1 cellular context compared by ENCODE assay signal in genomic region chr16:69130461-69130860, GRCh38.
TF ChIP-seq lines count a peak whose summit lies in the region.

No MANE protein-coding gene starts in this region.

TF ChIP-seq in GM12878, 131 proteins besides CTCF, POLR2A, EP300 and RAD21:
- no peak for TF ChIP-seq ZSCAN29 (IDR thresholded peaks at IDR 0.05)
- no peak for TF ChIP-seq CREM (IDR thresholded peaks at IDR 0.05; ENCODE audit: low read depth)
- TF ChIP-seq POLR2AphosphoS2 (IDR thresholded peaks at IDR 0.05; ENCODE audit: low read depth, low read length): 0 out of 2 replicates have a peak, but pooled peaks have one; percentile 18
- TF ChIP-seq ATF2 (IDR thresholded peaks at IDR 0.05; ENCODE audit: low read length): peak; percentile 18; the same call in 1 of the 2 replicates
- TF ChIP-seq SIN3A (IDR thresholded peaks at IDR 0.05; ENCODE audit: low read depth, low read length): no peak
- no peak for TF ChIP-seq SREBF1 (IDR thresholded peaks at IDR 0.05; ENCODE audit: low read length)
- TF ChIP-seq MLLT1 (IDR thresholded peaks at IDR 0.05): no peak
- peak; percentile 55; the same call in 1 of the 2 replicates for TF ChIP-seq MTA3 (IDR thresholded peaks at IDR 0.05; ENCODE audit: borderline replicate concordance, low read length)
- no peak for TF ChIP-seq ZNF384 (IDR thresholded peaks at IDR 0.05; ENCODE audit: borderline replicate concordance, low read depth, low read length)
